In the genomic region with DNA sequence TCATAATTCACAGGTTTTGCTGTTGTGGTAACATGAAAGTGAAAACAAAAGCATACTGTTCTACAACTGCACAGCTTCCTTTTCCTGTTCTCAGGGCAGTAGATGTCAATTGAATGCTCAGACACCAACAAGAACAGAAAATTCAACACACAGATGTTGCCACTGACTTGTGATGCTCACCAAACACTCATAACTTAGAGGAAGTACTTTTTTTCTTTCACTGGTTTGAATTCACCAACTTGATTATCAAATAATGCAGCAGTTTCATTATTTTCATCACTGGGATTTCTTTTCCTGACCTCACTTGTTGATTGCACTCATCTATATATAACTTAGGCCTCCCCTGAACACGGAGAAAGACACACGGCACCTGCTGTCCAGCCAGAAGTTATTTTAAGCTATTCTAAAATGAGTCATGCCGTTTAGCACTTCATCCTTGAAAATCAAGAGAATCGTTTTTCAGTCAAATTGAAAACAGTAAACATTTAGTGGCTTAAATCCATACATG, we compare ENCODE assay signal across 7 cellular contexts. TPM values are rescaled to one million over a fixed set of nuclear protein-coding genes. Genes with fewer than 3 reads are reported as not detected.
DNase-seq lines count a peak whose midpoint lies in the region; ATAC-seq, FAIRE-seq and TF ChIP-seq lines count a peak whose summit lies in the region.

No MANE protein-coding gene starts in this region.

- DNase-seq in GM18507 (ENCODE audit: extremely low spot score, insufficient read length, low read depth) (peak; percentile 49), LHCN-M2 (ENCODE audit: low read depth) (peak; percentile 84), body of pancreas (peak in 1 of 4 donors; percentile 34), memory B cell (ENCODE audit: low spot score in 2 of 2) (peak in 1 of 2 donors; percentile 69), aorta (no peak), NCI-H1694 treated with DMSO at 0.1 percent for 48 hours (lab: John Stamatoyannopoulos, UW) (no peak)

- peaks cover 38% of the 10 kb centered on the region for H3K4me1 Mint-ChIP-seq in memory B cell

- no peaks in the 10 kb centered on the region for H3K9me3 Mint-ChIP-seq in memory B cell

- H3K27ac Mint-ChIP-seq in memory B cell: peak overlapping the region; percentile 95

- H3K36me3 ChIP-seq in body of pancreas (replicated peaks in 1 of 2; ENCODE audit: insufficient read depth in 1 of 2, low read depth in 2 of 2) (no peaks in the 10 kb centered on the region), aorta (ENCODE audit: control insufficient read depth in 1 of 2, insufficient read depth in 2 of 2, low read length in 1 of 2) (no peaks in the 10 kb centered on the region)

- peak; percentile 93 for FAIRE-seq in GM18507 (lab: Jason Lieb, UNC)

- H3K9me3 ChIP-seq in body of pancreas: no peaks in the 10 kb centered on the region
- H3K9me3 ChIP-seq in aorta (ENCODE audit: control insufficient read depth, low read length): no peaks in the 10 kb centered on the region

- H3K4me3 ChIP-seq in body of pancreas (no peak overlapping the region), aorta (ENCODE audit: low read length in 2 of 2) (peak overlapping the region in 1 of 2 donors; percentile 26)

- TF ChIP-seq CTCF in body of pancreas (IDR thresholded peaks at IDR 0.05): no peak

- ATAC-seq in GM21786 (IDR thresholded peaks at IDR 0.05; ENCODE audit: unreplicated experiment) (peak; percentile 80), body of pancreas (peak; percentile 63), memory B cell (ENCODE audit: low read depth) (peak; percentile 94), aorta (ENCODE audit: low FRiP score) (peak; percentile 68)

- H3K27ac ChIP-seq in body of pancreas: peak overlapping the region in 2 of 4 donors; percentile 43 to 65
- peak overlapping the region in 1 of 2 donors; percentile 57 for H3K27ac ChIP-seq in aorta (ENCODE audit: low read depth in 1 of 2, low read length in 2 of 2)

- no peaks in the 10 kb centered on the region for H3K4me1 ChIP-seq in body of pancreas
- no peaks in the 10 kb centered on the region for H3K4me1 ChIP-seq in aorta (ENCODE audit: control insufficient read depth in 1 of 2, insufficient read depth in 2 of 2, low read length in 2 of 2)

- intact Hi-C loops in body of pancreas (cut with DNase I): no loop called here
- intact Hi-C loops in aorta (cut with DNase I): no loop called here

- peaks cover 16% of the 10 kb centered on the region for H3K36me3 Mint-ChIP-seq in memory B cell

- 23 to 24% methylated on average over 4 of the region's 4 CpGs for WGBS in body of pancreas, 2 donors
- 1 to 2% methylated on average over 4 of the region's 4 CpGs for WGBS in aorta, 2 donors

- no peaks in the 10 kb centered on the region for H3K27me3 ChIP-seq in body of pancreas
- no peaks in the 10 kb centered on the region for H3K27me3 ChIP-seq in aorta (ENCODE audit: control insufficient read depth in 1 of 2, insufficient read depth in 2 of 2, low read length in 1 of 2)

- TF ChIP-seq POLR2A in body of pancreas (IDR thresholded peaks at IDR 0.05): no peak

- H3K4me3 Mint-ChIP-seq in memory B cell: peak overlapping the region; percentile 82

- H3K27me3 Mint-ChIP-seq in memory B cell: no peaks in the 10 kb centered on the region

RNA-seq across cellular contexts. Expression of gene TXLNB, which starts 1.0 kb away (rescaled TPM):
- total RNA-seq in LHCN-M2 (2014; rRNA removed) (1.2 and 2.1 TPM in 2 replicates), body of pancreas (not detected), aorta (1 to 10 TPM; 1.5 to 3.4 TPM)
- polyA plus RNA-seq in LHCN-M2 (2012): 0.09 TPM
- polyA plus RNA-seq in aorta: under 1 TPM; 0.10 to 0.63 TPM

Comparison
In these comparisons a context has a peak if more than half of its experiments do, and no peak if none do; other contexts are left out.
1. DNase-seq: peak in GM18507 (single experiment) and LHCN-M2 (single experiment); none in aorta (0 of 2) and NCI-H1694 treated with DMSO at 0.1 percent for 48 hours (single experiment).
2. Peak in every context shown above with its lines, with median percentiles within 50 percentile points of each other: ATAC-seq.